8 cellular contexts compared by ENCODE assay signal in genomic region chr21:7925918-7926582, GRCh38.
A peak's percentile ranks its signal among the peaks of the same experiment; 100 is the strongest.
DNase-seq lines count a peak whose midpoint lies in the region; ATAC-seq and TF ChIP-seq lines count a peak whose summit lies in the region.
"Not testable (repeated sequence)": the region's sequence is repeated elsewhere in the genome, so short reads cannot be mapped to it uniquely, and the experiment has no call there.

No MANE protein-coding gene starts in this region.

- intact Hi-C loops in aorta (cut with DNase I) = not testable (repeated sequence)

- H3K9me2 ChIP-seq in neural cell (ENCODE audit: insufficient read depth, low read length) = not testable (repeated sequence)

- TF ChIP-seq EP300 in neural cell (conservative IDR thresholded peaks at IDR 0.05; ENCODE audit: poor library complexity, severe bottlenecking) = not testable (repeated sequence)

- DNase-seq in RPMI7951 (ENCODE audit: low read depth) = peak; percentile 4
- DNase-seq in aorta = not testable (repeated sequence)

- WGBS in aorta, 2 donors = 65 to 71% methylated on average over 16 of the region's 16 CpGs

- peak; percentile 43 for ATAC-seq in GM19324 (IDR thresholded peaks at IDR 0.05; ENCODE audit: low FRiP score, unreplicated experiment)
- peak; percentile 42 for ATAC-seq in HG02642 (IDR thresholded peaks at IDR 0.05; ENCODE audit: poor library complexity, unreplicated experiment)
- peak; percentile 72 for ATAC-seq in HG03354 (IDR thresholded peaks at IDR 0.05; ENCODE audit: poor library complexity, severe bottlenecking, unreplicated experiment)
- peak; percentile 79 for ATAC-seq in esophagus mucosa
- peak; percentile 89 for ATAC-seq in aorta (ENCODE audit: low FRiP score)

- not testable (repeated sequence) for H2AFZ ChIP-seq in neural cell (ENCODE audit: low read depth, low read length)

- H3K4me1 ChIP-seq in iPS-20b (ENCODE audit: insufficient read depth, low read length); aorta (ENCODE audit: control insufficient read depth in 1 of 2, insufficient read depth in 2 of 2, low read length in 2 of 2): not testable (repeated sequence)

- not testable (repeated sequence) for TF ChIP-seq CTCF in neural cell (IDR thresholded peaks at IDR 0.05; ENCODE audit: poor library complexity, severe bottlenecking)

- not testable (repeated sequence) for H3K79me2 ChIP-seq in neural cell (replicated peaks; ENCODE audit: insufficient read depth, low read length)

- not testable (repeated sequence) for H4K20me1 ChIP-seq in neural cell (ENCODE audit: insufficient read depth)

- not testable (repeated sequence) for H3F3A ChIP-seq in neural cell (ENCODE audit: insufficient read depth, low read length, poor library complexity, severe bottlenecking)

- H3K9ac ChIP-seq in iPS-20b (ENCODE audit: low read depth, low read length); neural cell (ENCODE audit: low read length): not testable (repeated sequence)

- H3K27ac ChIP-seq in iPS-20b (ENCODE audit: low read length); neural cell (ENCODE audit: low read length); aorta (ENCODE audit: low read depth in 1 of 2, low read length in 2 of 2): not testable (repeated sequence)

- H3K4me3 ChIP-seq in iPS-20b (ENCODE audit: low read length) = peak overlapping the region; percentile 0; the same call in 1 of the 2 replicates
- H3K4me3 ChIP-seq in neural cell (ENCODE audit: low read length); aorta (ENCODE audit: low read length in 2 of 2): not testable (repeated sequence)

- not testable (repeated sequence) for H3K36me3 ChIP-seq in iPS-20b (ENCODE audit: insufficient read depth, low read depth, low read length); neural cell (ENCODE audit: insufficient read depth, low read length); aorta (ENCODE audit: control insufficient read depth in 1 of 2, insufficient read depth in 2 of 2, low read length in 1 of 2)

- not testable (repeated sequence) for TF ChIP-seq RAD21 in neural cell (conservative IDR thresholded peaks at IDR 0.05)

- not testable (repeated sequence) for H3K27me3 ChIP-seq in iPS-20b (ENCODE audit: insufficient read depth, low read length); neural cell (ENCODE audit: insufficient read depth, low read depth, low read length); aorta (ENCODE audit: control insufficient read depth in 1 of 2, insufficient read depth in 2 of 2, low read length in 1 of 2)

- H3K4me2 ChIP-seq in neural cell (ENCODE audit: low read length) = not testable (repeated sequence)

- H3K9me3 ChIP-seq in iPS-20b (ENCODE audit: insufficient read depth, low read depth, low read length); aorta (ENCODE audit: control insufficient read depth, low read length): not testable (repeated sequence)
- peaks cover 55% of the 10 kb centered on the region for H3K9me3 ChIP-seq in neural cell (ENCODE audit: low read length)

TF ChIP-seq in neural cell, 6 proteins besides CTCF, POLR2A, EP300 and RAD21:
- peak; percentile 41 for TF ChIP-seq EZH2 (IDR thresholded peaks at IDR 0.05; ENCODE audit: borderline replicate concordance, insufficient read depth, low read length, poor library complexity, severe bottlenecking)
